In the genomic region with DNA sequence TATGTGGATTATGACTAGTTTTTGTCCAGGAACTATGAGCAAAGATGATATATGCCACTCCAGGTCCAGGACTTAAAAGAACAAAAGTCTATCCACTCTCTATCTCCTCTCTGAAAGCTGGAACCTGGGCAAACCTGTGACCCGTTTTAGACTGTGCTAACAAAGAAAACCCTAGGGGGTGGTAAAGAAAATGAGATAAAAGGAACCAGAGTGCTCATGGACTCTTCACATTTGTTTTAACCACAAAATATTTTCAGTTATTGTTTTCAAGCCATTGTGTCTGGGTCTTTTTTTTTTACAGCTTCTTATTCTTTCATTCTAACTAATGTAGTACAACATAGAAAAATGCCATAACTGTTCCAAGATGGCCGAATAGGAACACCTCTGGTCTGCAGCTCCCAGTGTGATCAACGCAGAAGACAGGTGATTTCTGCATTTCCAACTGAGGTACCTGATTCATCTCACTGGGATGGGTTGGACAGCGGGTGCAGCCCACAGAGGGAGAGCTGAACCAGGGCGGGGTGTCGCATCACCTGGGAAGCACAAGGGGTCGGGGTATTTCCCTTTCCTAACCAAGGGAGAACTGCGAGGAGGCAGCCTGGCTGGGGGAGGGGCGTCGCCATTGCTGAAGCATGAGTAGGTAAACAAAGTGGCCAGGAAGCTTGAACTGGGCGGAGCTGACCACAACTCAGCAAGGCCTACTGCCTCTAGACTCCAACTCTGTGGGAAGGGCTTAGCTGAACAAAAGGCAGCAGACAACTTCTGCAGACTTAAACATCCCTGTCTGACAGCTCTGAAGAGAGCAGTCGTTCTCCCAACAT, we compare ENCODE assay signal across 10 cellular contexts. TPM values are rescaled to one million over a fixed set of nuclear protein-coding genes. Genes with fewer than 3 reads are reported as not detected.
DNase-seq lines count a peak whose midpoint lies in the region; ATAC-seq, FAIRE-seq and TF ChIP-seq lines count a peak whose summit lies in the region.
"Had no signal": no experiment of that assay in that cellular context is flagged by ENCODE, and none has a peak within 500 bp of the region (broad histone marks: within the 10 kb centered on the region; RNA-seq: fewer than 3 reads in every experiment).

No MANE protein-coding gene starts in this region.

- H3K9me3 Mint-ChIP-seq in activated CD4-positive, alpha-beta T cell treated with anti-CD3 and anti-CD28 coated beads for 36 hours (ENCODE audit: low read depth) = no peaks in the 10 kb centered on the region
- H3K9me3 Mint-ChIP-seq in CD14-positive monocyte = peaks cover 0 to 4% (median 0%) of the 10 kb centered on the region in 7 donors

- H3K36me3 Mint-ChIP-seq in activated CD4-positive, alpha-beta T cell treated with anti-CD3 and anti-CD28 coated beads for 36 hours (ENCODE audit: low read depth) = peaks cover 2% of the 10 kb centered on the region
- H3K36me3 Mint-ChIP-seq in CD14-positive monocyte = no peaks in the 10 kb centered on the region

- no peaks in the 10 kb centered on the region for H3K36me3 ChIP-seq in small intestine (ENCODE audit: control insufficient read depth in 2 of 2, insufficient read depth in 2 of 2, low read length in 2 of 2)
- H3K36me3 ChIP-seq: BLaER1 treated with 17β-estradiol and CSF1 and Interleukin-3, amounts not matched to agents 10 nM and 100 nM had no signal

- H3K4me1 ChIP-seq in small intestine (ENCODE audit: control insufficient read depth in 2 of 2, insufficient read depth in 1 of 2, low read depth in 1 of 2, low read length in 1 of 2) = no peaks in the 10 kb centered on the region

- POLR2A ChIA-PET in activated CD4-positive, alpha-beta T cell treated with anti-CD3 and anti-CD28 coated beads for 36 hours (lab: Charles Lee) = no interaction called here

- H3K9me3 ChIP-seq in small intestine (ENCODE audit: control insufficient read depth, low read depth) = no peaks in the 10 kb centered on the region

- TF ChIP-seq CTCF in choroid plexus epithelial cell (conservative IDR thresholded peaks at IDR 0.05; ENCODE audit: low read depth, low read length) (no peak), CD14-positive monocyte (IDR thresholded peaks at IDR 0.05) (no peak)

- peak; percentile 7 for DNase-seq in activated CD4-positive, alpha-beta T cell treated with anti-CD3 and anti-CD28 coated beads for 36 hours
- no peak for DNase-seq in activated CD4-positive, alpha-beta T cell treated with anti-CD3 and anti-CD28 coated beads, Interleukin-2, amount 50 U/mL, for 1 hour
- DNase-seq in NCI-H2227 (lab: John Stamatoyannopoulos, UW; ENCODE audit: unreplicated experiment) = peak; percentile 62
- peak; percentile 73 for DNase-seq in choroid plexus epithelial cell (ENCODE audit: low read depth)
- DNase-seq in small intestine = peak; percentile 11
- DNase-seq in CD14-positive monocyte (ENCODE audit: low spot score) = no peak
- no peak for DNase-seq in HPDE6-E6E7 (ENCODE audit: extremely low spot score)

- no peak overlapping the region for H3K4me3 Mint-ChIP-seq in activated CD4-positive, alpha-beta T cell treated with anti-CD3 and anti-CD28 coated beads for 36 hours
- no peak overlapping the region for H3K4me3 Mint-ChIP-seq in CD14-positive monocyte
- H3K4me3 Mint-ChIP-seq: brain had no signal

- H3K4me3 ChIP-seq in choroid plexus epithelial cell (ENCODE audit: low read depth, low read length) (no peak overlapping the region), small intestine (ENCODE audit: low read depth in 1 of 2, low read length in 2 of 2) (no peak overlapping the region)
- H3K4me3 ChIP-seq: BLaER1 treated with 17β-estradiol and CSF1 and Interleukin-3, amounts not matched to agents 10 nM and 100 nM had no signal

- peaks cover 46% of the 10 kb centered on the region for H3K4me1 Mint-ChIP-seq in activated CD4-positive, alpha-beta T cell treated with anti-CD3 and anti-CD28 coated beads for 36 hours
- H3K4me1 Mint-ChIP-seq in CD14-positive monocyte = peaks cover 17% of the 10 kb centered on the region
- H3K4me1 Mint-ChIP-seq: brain had no signal

- no peak for ATAC-seq in activated CD4-positive, alpha-beta T cell treated with anti-CD3 and anti-CD28 coated beads for 36 hours
- ATAC-seq in GM21447 (IDR thresholded peaks at IDR 0.05; ENCODE audit: unreplicated experiment) = no peak

- intact Hi-C loops in activated CD4-positive, alpha-beta T cell treated with anti-CD3 and anti-CD28 coated beads for 36 hours (cut with DNase I, micrococcal nuclease) = no loop called here
- intact Hi-C loops in CD14-positive monocyte (cut with micrococcal nuclease) = no loop called here

- H3K27me3 Mint-ChIP-seq in activated CD4-positive, alpha-beta T cell treated with anti-CD3 and anti-CD28 coated beads for 36 hours = no peaks in the 10 kb centered on the region
- peaks cover 0 to 2% (median 1%) of the 10 kb centered on the region in 3 donors for H3K27me3 Mint-ChIP-seq in CD14-positive monocyte (ENCODE audit: low read depth in 3 of 3)
- H3K27me3 Mint-ChIP-seq: brain had no signal

- FAIRE-seq in small intestine (lab: Jason Lieb, UNC) = no peak

- CTCF ChIA-PET in activated CD4-positive, alpha-beta T cell treated with anti-CD3 and anti-CD28 coated beads for 36 hours (lab: Charles Lee) = interaction anchor here (0.6 kb wide), 1 partner anchor 17 kb away, joined by 3 read pairs; no protein-coding TSS in a partner anchor

- no peak overlapping the region for H3K27ac Mint-ChIP-seq in activated CD4-positive, alpha-beta T cell treated with anti-CD3 and anti-CD28 coated beads for 36 hours
- peak overlapping the region in 1 of 7 donors; percentile 42 for H3K27ac Mint-ChIP-seq in CD14-positive monocyte
- H3K27ac Mint-ChIP-seq: brain had no signal

- no peak overlapping the region for H3K27ac ChIP-seq in small intestine (ENCODE audit: low read depth in 1 of 2, low read length in 1 of 2)

- WGBS in small intestine, 3 donors = 60 to 69% (median 66%) methylated on average over 12 of the region's 12 CpGs

- H3K27me3 ChIP-seq in small intestine (ENCODE audit: control insufficient read depth in 2 of 2, insufficient read depth in 2 of 2, low read length in 2 of 2) = no peaks in the 10 kb centered on the region

RNA-seq across cellular contexts. Expression of a gene that starts 45.1 kb away (rescaled TPM):
- total RNA-seq in activated CD4-positive, alpha-beta T cell treated with anti-CD3 and anti-CD28 coated beads for 36 hours = 10 to 100 TPM; 10.9 to 14.7 TPM
- polyA plus RNA-seq in small intestine (1 to 10 TPM; 5.6 to 7.8 (median 6.5) TPM), CD14-positive monocyte (1 to 10 TPM; 6.0 to 7.7 TPM)

Comparison
In these comparisons a context has a peak if more than half of its experiments do, and no peak if none do; other contexts are left out.
1. DNase-seq: peak in activated CD4-positive, alpha-beta T cell treated with anti-CD3 and anti-CD28 coated beads for 36 hours (single experiment), NCI-H2227 (single experiment), choroid plexus epithelial cell (single experiment) and small intestine (single experiment); none in activated CD4-positive, alpha-beta T cell treated with anti-CD3 and anti-CD28 coated beads, Interleukin-2, amount 50 U/mL, for 1 hour (single experiment), CD14-positive monocyte (single experiment) and HPDE6-E6E7 (single experiment).